ENCODE assay signal across 8 cellular contexts in genomic region chr11:60193687-60194433, GRCh38. TPM values are rescaled to one million over a fixed set of nuclear protein-coding genes. Genes with fewer than 3 reads are reported as not detected.
DNase-seq lines count a peak whose midpoint lies in the region; ATAC-seq and TF ChIP-seq lines count a peak whose summit lies in the region.

No MANE protein-coding gene starts in this region.

- peaks cover 4% of the 10 kb centered on the region for H3K9me3 ChIP-seq in mucosa of descending colon

- no peaks in the 10 kb centered on the region for H3K4me1 ChIP-seq in mucosa of descending colon (ENCODE audit: low read depth)

- no peak overlapping the region for H3K4me3 ChIP-seq in mucosa of descending colon

- peak; percentile 36 for TF ChIP-seq CTCF in mucosa of descending colon (IDR thresholded peaks at IDR 0.05)

- H3K4me3 Mint-ChIP-seq in stimulated activated naive CD8-positive, alpha-beta T cell treated with anti-CD3 and anti-CD28 coated beads, Interleukin-15, amount 100 ng/mL, for 72 hours: peak overlapping the region in 1 of 2 donors; percentile 1

- H3K4me1 Mint-ChIP-seq in stimulated activated naive CD8-positive, alpha-beta T cell treated with anti-CD3 and anti-CD28 coated beads, Interleukin-15, amount 100 ng/mL, for 72 hours: peaks cover 30% of the 10 kb centered on the region

- ATAC-seq in HG02870 (IDR thresholded peaks at IDR 0.05; ENCODE audit: unreplicated experiment) (peak; percentile 92), mucosa of descending colon (peak; percentile 85)
- peak; percentile 100 for ATAC-seq in stimulated activated naive CD8-positive, alpha-beta T cell treated with anti-CD3 and anti-CD28 coated beads, Interleukin-15, amount 100 ng/mL, for 72 hours

- H3K36me3 ChIP-seq in mucosa of descending colon (ENCODE audit: low read depth): no peaks in the 10 kb centered on the region

- intact Hi-C loops in mucosa of descending colon (cut with DNase I, micrococcal nuclease): no loop called here

- H3K27me3 Mint-ChIP-seq in stimulated activated naive CD8-positive, alpha-beta T cell treated with anti-CD3 and anti-CD28 coated beads, Interleukin-15, amount 100 ng/mL, for 72 hours: peaks cover 23% of the 10 kb centered on the region

- H3K27ac Mint-ChIP-seq in stimulated activated naive CD8-positive, alpha-beta T cell treated with anti-CD3 and anti-CD28 coated beads, Interleukin-15, amount 100 ng/mL, for 72 hours: no peak overlapping the region

- H3K9me3 Mint-ChIP-seq in stimulated activated naive CD8-positive, alpha-beta T cell treated with anti-CD3 and anti-CD28 coated beads, Interleukin-15, amount 100 ng/mL, for 72 hours: no peaks in the 10 kb centered on the region

- DNase-seq in activated gamma-delta T cell treated with Interleukin-2 at 50 U/mL for 16 hours (peak; percentile 53), activated gamma-delta T cell (lab: John Stamatoyannopoulos, UW) (no peak), NCI-H2107 treated with DMSO at 0.1 percent for 48 hours (lab: John Stamatoyannopoulos, UW; ENCODE audit: unreplicated experiment) (peak; percentile 8), mucosa of descending colon (peak in 1 of 3 donors; percentile 83)
- peak; percentile 83 for DNase-seq in activated CD4-positive, alpha-beta T cell treated with anti-CD3 and anti-CD28 coated beads for 48 hours
- peak; percentile 39 for DNase-seq in effector CD4-positive, alpha-beta T cell
- peak; percentile 72 to 76 for DNase-seq in stimulated activated naive CD8-positive, alpha-beta T cell treated with anti-CD3 and anti-CD28 coated beads, Interleukin-15, amount 100 ng/mL, for 72 hours

RNA-seq across cellular contexts. Expression of gene MS4A6A, which starts 11.0 kb away (rescaled TPM):
- total RNA-seq in mucosa of descending colon: 10 to 100 TPM; 21.0 to 87.2 (median 85.8) TPM

RNA-seq across cellular contexts. Expression of gene MS4A4E, which starts 49.1 kb away (rescaled TPM):
- 1 to 10 TPM; 1.3 to 6.6 (median 1.7) TPM for total RNA-seq in mucosa of descending colon
